ENCODE assay signal across 8 cellular contexts in genomic region chr14:75279153-75279738, GRCh38. TPM values are rescaled to one million over a fixed set of nuclear protein-coding genes. Genes with fewer than 3 reads are reported as not detected.
DNase-seq lines count a peak whose midpoint lies in the region; ATAC-seq and TF ChIP-seq lines count a peak whose summit lies in the region.

No MANE protein-coding gene starts in this region.

- TF ChIP-seq CTCF in fibroblast of pulmonary artery (IDR thresholded peaks at IDR 0.05; ENCODE audit: low read length, missing control alignments): no peak
- no peak for TF ChIP-seq CTCF in natural killer cell (IDR thresholded peaks at IDR 0.05)
- TF ChIP-seq CTCF in type B pancreatic cell (conservative IDR thresholded peaks at IDR 0.05): no peak

- H3K9me3 Mint-ChIP-seq in activated T-helper 2 cell treated with anti-CD3 and anti-CD28 coated beads, Interferon-gamma antibody, Interleukin-2, Interleukin-4, amounts not matched to agents 10 μg/mL and 5 μg/mL and 100 μg/mL, durations not matched to agents 14 hours and 24 hours and 36 hours: no peaks in the 10 kb centered on the region
- H3K9me3 Mint-ChIP-seq in natural killer cell (no peaks in the 10 kb centered on the region), type B pancreatic cell (no peaks in the 10 kb centered on the region)

- DNase-seq in AG20443 (ENCODE audit: low spot score): peak; percentile 22
- peak; percentile 60 for DNase-seq in NOMO-1 treated with dmso at 0.1 percent for 144 hours (lab: John Stamatoyannopoulos, UW; ENCODE audit: unreplicated experiment)
- DNase-seq in activated T-helper 2 cell treated with anti-CD3 and anti-CD28 coated beads, Interferon-gamma antibody, Interleukin-2, Interleukin-4, amounts not matched to agents 10 μg/mL and 5 μg/mL and 100 μg/mL, durations not matched to agents 14 hours and 24 hours and 36 hours (ENCODE audit: low spot score): peak; percentile 57
- peak; percentile 75 for DNase-seq in fibroblast of pulmonary artery (ENCODE audit: low read depth)
- peak; percentile 54 for DNase-seq in natural killer cell
- no peak for DNase-seq in type B pancreatic cell (ENCODE audit: extremely low spot score, unreplicated experiment)
- no peak for DNase-seq in NCI-H2029 (lab: John Stamatoyannopoulos, UW)

- H3K4me1 Mint-ChIP-seq in activated T-helper 2 cell treated with anti-CD3 and anti-CD28 coated beads, Interferon-gamma antibody, Interleukin-2, Interleukin-4, amounts not matched to agents 10 μg/mL and 5 μg/mL and 100 μg/mL, durations not matched to agents 14 hours and 24 hours and 36 hours (ENCODE audit: low read depth): peaks cover 35% of the 10 kb centered on the region
- H3K4me1 Mint-ChIP-seq in natural killer cell: peaks cover 57 to 76% of the 10 kb centered on the region in 2 donors
- peaks cover 39% of the 10 kb centered on the region for H3K4me1 Mint-ChIP-seq in type B pancreatic cell (ENCODE audit: unreplicated experiment)

- H3K27me3 Mint-ChIP-seq in activated T-helper 2 cell treated with anti-CD3 and anti-CD28 coated beads, Interferon-gamma antibody, Interleukin-2, Interleukin-4, amounts not matched to agents 10 μg/mL and 5 μg/mL and 100 μg/mL, durations not matched to agents 14 hours and 24 hours and 36 hours (ENCODE audit: low read depth): peaks cover 49% of the 10 kb centered on the region
- H3K27me3 Mint-ChIP-seq in natural killer cell (ENCODE audit: low read depth in 2 of 2): peaks cover 20 to 26% of the 10 kb centered on the region in 2 donors
- peaks cover 48% of the 10 kb centered on the region for H3K27me3 Mint-ChIP-seq in type B pancreatic cell

- H3K27ac Mint-ChIP-seq in activated T-helper 2 cell treated with anti-CD3 and anti-CD28 coated beads, Interferon-gamma antibody, Interleukin-2, Interleukin-4, amounts not matched to agents 10 μg/mL and 5 μg/mL and 100 μg/mL, durations not matched to agents 14 hours and 24 hours and 36 hours: peak overlapping the region; percentile 97
- H3K27ac Mint-ChIP-seq in natural killer cell (peak overlapping the region; percentile 93 to 95), type B pancreatic cell (peak overlapping the region; percentile 99)

- intact Hi-C loops in activated T-helper 2 cell treated with anti-CD3 and anti-CD28 coated beads, Interferon-gamma antibody, Interleukin-2, Interleukin-4, amounts not matched to agents 10 μg/mL and 5 μg/mL and 100 μg/mL, durations not matched to agents 14 hours and 24 hours and 36 hours (cut with micrococcal nuclease): loop anchor here (5.0 kb wide), 1 partner anchor 122 kb away; no protein-coding TSS in a partner anchor
- intact Hi-C loops in natural killer cell (cut with micrococcal nuclease): no loop called here

- peaks cover 41% of the 10 kb centered on the region for H3K36me3 Mint-ChIP-seq in activated T-helper 2 cell treated with anti-CD3 and anti-CD28 coated beads, Interferon-gamma antibody, Interleukin-2, Interleukin-4, amounts not matched to agents 10 μg/mL and 5 μg/mL and 100 μg/mL, durations not matched to agents 14 hours and 24 hours and 36 hours (ENCODE audit: low read depth)
- H3K36me3 Mint-ChIP-seq in natural killer cell: peaks cover 7% of the 10 kb centered on the region
- peaks cover 30% of the 10 kb centered on the region for H3K36me3 Mint-ChIP-seq in type B pancreatic cell

- peak overlapping the region; percentile 98 for H3K4me3 ChIP-seq in fibroblast of pulmonary artery (replicated peaks; ENCODE audit: low read depth, low read length)

- H3K4me3 Mint-ChIP-seq in activated T-helper 2 cell treated with anti-CD3 and anti-CD28 coated beads, Interferon-gamma antibody, Interleukin-2, Interleukin-4, amounts not matched to agents 10 μg/mL and 5 μg/mL and 100 μg/mL, durations not matched to agents 14 hours and 24 hours and 36 hours (ENCODE audit: low read depth): peak overlapping the region; percentile 95
- H3K4me3 Mint-ChIP-seq in natural killer cell (peak overlapping the region; percentile 93), type B pancreatic cell (peak overlapping the region; percentile 91)

- ATAC-seq in GM21619 (IDR thresholded peaks at IDR 0.05; ENCODE audit: unreplicated experiment) (peak; percentile 4), natural killer cell (no peak)

RNA-seq across cellular contexts. Expression of gene FOS, which starts 0.6 kb away (rescaled TPM):
- 24.7 and 27.8 TPM in 2 replicates for total RNA-seq in activated T-helper 2 cell treated with anti-CD3 and anti-CD28 coated beads, Interferon-gamma antibody, Interleukin-2, Interleukin-4, amounts not matched to agents 10 μg/mL and 5 μg/mL and 100 μg/mL, durations not matched to agents 14 hours and 24 hours and 36 hours
- total RNA-seq in natural killer cell (1,000 to 10,000 TPM; 2,527 to 3,257 (median 3,104) TPM), type B pancreatic cell (ENCODE audit: low replicate concordance) (214 and 974 TPM in 2 replicates)

Comparison
In these comparisons a context has a peak if more than half of its experiments do, and no peak if none do; other contexts are left out.
1. DNase-seq: peak in AG20443 (single experiment), NOMO-1 treated with dmso at 0.1 percent for 144 hours (single experiment), activated T-helper 2 cell treated with anti-CD3 and anti-CD28 coated beads, Interferon-gamma antibody, Interleukin-2, Interleukin-4, amounts not matched to agents 10 μg/mL and 5 μg/mL and 100 μg/mL, durations not matched to agents 14 hours and 24 hours and 36 hours (single experiment), fibroblast of pulmonary artery (single experiment) and natural killer cell (single experiment); none in type B pancreatic cell (single experiment) and NCI-H2029 (single experiment).
2. Peak in every context shown above with its lines, with median percentiles within 50 percentile points of each other: H3K27ac Mint-ChIP-seq and H3K4me3 Mint-ChIP-seq.